1 cellular context compared by ENCODE assay signal in the genomic region with DNA sequence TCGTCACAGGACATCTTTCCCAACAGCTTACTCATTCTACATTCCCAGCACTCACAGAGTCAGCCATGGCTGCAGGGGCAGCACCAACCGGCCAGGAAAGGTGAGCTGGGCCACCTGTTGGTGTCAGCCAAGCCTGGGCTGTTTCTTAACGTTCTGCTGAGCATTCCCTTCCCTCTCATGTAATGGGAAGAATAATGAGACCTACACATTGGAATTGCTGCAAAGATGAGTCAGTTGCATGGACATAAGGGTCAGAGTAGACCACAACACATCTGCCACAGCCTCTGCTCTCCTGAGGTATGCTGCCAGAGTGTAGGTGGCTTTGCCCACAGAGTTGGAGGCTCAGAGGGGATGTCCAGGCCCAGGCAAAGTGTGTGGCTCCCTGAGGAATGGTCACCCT.
TF ChIP-seq lines count a peak whose summit lies in the region.

No MANE protein-coding gene starts in this region.

TF ChIP-seq in GM23338, 12 proteins besides CTCF, POLR2A, EP300 and RAD21 (continued from another document):
- TF ChIP-seq, protein P1, sequence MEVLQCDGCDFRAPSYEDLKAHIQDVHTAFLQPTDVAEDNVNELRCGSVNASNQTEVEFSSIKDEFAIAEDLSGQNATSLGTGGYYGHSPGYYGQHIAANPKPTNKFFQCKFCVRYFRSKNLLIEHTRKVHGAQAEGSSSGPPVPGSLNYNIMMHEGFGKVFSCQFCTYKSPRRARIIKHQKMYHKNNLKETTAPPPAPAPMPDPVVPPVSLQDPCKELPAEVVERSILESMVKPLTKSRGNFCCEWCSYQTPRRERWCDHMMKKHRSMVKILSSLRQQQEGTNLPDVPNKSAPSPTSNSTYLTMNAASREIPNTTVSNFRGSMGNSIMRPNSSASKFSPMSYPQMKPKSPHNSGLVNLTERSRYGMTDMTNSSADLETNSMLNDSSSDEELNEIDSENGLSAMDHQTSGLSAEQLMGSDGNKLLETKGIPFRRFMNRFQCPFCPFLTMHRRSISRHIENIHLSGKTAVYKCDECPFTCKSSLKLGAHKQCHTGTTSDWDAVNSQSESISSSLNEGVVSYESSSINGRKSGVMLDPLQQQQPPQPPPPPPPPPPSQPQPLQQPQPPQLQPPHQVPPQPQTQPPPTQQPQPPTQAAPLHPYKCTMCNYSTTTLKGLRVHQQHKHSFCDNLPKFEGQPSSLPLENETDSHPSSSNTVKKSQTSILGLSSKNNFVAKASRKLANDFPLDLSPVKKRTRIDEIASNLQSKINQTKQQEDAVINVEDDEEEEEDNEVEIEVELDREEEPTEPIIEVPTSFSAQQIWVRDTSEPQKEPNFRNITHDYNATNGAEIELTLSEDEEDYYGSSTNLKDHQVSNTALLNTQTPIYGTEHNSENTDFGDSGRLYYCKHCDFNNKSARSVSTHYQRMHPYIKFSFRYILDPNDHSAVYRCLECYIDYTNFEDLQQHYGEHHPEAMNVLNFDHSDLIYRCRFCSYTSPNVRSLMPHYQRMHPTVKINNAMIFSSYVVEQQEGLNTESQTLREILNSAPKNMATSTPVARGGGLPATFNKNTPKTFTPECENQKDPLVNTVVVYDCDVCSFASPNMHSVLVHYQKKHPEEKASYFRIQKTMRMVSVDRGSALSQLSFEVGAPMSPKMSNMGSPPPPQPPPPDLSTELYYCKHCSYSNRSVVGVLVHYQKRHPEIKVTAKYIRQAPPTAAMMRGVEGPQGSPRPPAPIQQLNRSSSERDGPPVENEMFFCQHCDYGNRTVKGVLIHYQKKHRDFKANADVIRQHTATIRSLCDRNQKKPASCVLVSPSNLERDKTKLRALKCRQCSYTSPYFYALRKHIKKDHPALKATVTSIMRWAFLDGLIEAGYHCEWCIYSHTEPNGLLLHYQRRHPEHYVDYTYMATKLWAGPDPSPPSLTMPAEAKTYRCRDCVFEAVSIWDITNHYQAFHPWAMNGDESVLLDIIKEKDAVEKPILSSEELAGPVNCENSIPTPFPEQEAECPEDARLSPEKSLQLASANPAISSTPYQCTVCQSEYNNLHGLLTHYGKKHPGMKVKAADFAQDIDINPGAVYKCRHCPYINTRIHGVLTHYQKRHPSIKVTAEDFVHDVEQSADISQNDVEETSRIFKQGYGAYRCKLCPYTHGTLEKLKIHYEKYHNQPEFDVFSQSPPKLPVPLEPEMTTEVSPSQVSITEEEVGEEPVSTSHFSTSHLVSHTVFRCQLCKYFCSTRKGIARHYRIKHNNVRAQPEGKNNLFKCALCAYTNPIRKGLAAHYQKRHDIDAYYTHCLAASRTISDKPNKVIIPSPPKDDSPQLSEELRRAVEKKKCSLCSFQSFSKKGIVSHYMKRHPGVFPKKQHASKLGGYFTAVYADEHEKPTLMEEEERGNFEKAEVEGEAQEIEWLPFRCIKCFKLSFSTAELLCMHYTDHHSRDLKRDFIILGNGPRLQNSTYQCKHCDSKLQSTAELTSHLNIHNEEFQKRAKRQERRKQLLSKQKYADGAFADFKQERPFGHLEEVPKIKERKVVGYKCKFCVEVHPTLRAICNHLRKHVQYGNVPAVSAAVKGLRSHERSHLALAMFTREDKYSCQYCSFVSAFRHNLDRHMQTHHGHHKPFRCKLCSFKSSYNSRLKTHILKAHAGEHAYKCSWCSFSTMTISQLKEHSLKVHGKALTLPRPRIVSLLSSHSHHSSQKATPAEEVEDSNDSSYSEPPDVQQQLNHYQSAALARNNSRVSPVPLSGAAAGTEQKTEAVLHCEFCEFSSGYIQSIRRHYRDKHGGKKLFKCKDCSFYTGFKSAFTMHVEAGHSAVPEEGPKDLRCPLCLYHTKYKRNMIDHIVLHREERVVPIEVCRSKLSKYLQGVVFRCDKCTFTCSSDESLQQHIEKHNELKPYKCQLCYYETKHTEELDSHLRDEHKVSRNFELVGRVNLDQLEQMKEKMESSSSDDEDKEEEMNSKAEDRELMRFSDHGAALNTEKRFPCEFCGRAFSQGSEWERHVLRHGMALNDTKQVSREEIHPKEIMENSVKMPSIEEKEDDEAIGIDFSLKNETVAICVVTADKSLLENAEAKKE (CRISPR knock-in tag; IDR thresholded peaks at IDR 0.05): no peak
- no peak for TF ChIP-seq EZH2phosphoT487 (IDR thresholded peaks at IDR 0.05; ENCODE audit: unreplicated experiment)
- no peak for TF ChIP-seq ETS1 (IDR thresholded peaks at IDR 0.05)
- no peak for TF ChIP-seq EZH2 (IDR thresholded peaks at IDR 0.05; ENCODE audit: low read depth, unreplicated experiment)
- no peak for TF ChIP-seq JUNB (IDR thresholded peaks at IDR 0.05; ENCODE audit: unreplicated experiment)
- no peak for TF ChIP-seq NANOG (IDR thresholded peaks at IDR 0.05; ENCODE audit: borderline replicate concordance)
